8 cellular contexts compared by ENCODE assay signal in genomic region chr14:55731881-55732498, GRCh38.
DNase-seq lines count a peak whose midpoint lies in the region; ATAC-seq and TF ChIP-seq lines count a peak whose summit lies in the region.

No MANE protein-coding gene starts in this region.

- TF ChIP-seq POLR2A in IMR-90 (IDR thresholded peaks at IDR 0.05; ENCODE audit: low read depth, low read length) = no peak
- TF ChIP-seq POLR2A in tibial nerve (IDR thresholded peaks at IDR 0.05) = no peak

- no peaks in the 10 kb centered on the region for H3K9me3 Mint-ChIP-seq in CD8-positive, alpha-beta T cell

- H2AK5ac ChIP-seq in IMR-90 (ENCODE audit: low read depth, low read length) = no peak overlapping the region

- no peak overlapping the region for H3K4me3 ChIP-seq in CD8-positive, alpha-beta T cell (ENCODE audit: low read depth, low read length)
- no peak overlapping the region for H3K4me3 ChIP-seq in IMR-90 (ENCODE audit: insufficient read depth, low read depth, low read length)
- no peak overlapping the region for H3K4me3 ChIP-seq in cardiac fibroblast (replicated peaks in 1 of 2; ENCODE audit: low read depth in 2 of 2, low read length in 2 of 2)
- H3K4me3 ChIP-seq in tibial nerve = no peak overlapping the region

- WGBS in IMR-90 (ENCODE audit: extremely low coverage in 2 of 2, insufficient read length in 1 of 2), 2 experiments = no CpG with 5 or more reads among the region's 2 CpGs
- 18 to 21% methylated on average over 2 of the region's 2 CpGs for WGBS in tibial nerve, 2 donors

- no peak overlapping the region for H3K23ac ChIP-seq in IMR-90 (ENCODE audit: low read depth, low read length)

- dilution Hi-C loops in IMR-90 (cut with HindIII; ENCODE audit: low sequenced_read_pairs, unreplicated experiment) = no loop called here

- TF ChIP-seq RAD21 in IMR-90 (IDR thresholded peaks at IDR 0.05; ENCODE audit: low read length) = peak; percentile 72

- intact Hi-C loops in CD8-positive, alpha-beta T cell (cut with DNase I, micrococcal nuclease) = loop anchor here (1.0 to 10.0 kb wide), 4 partner anchors 423 to 742 kb away; no protein-coding TSS in a partner anchor
- intact Hi-C loops in IMR-90 (cut with micrococcal nuclease) = loop anchor here (1.0 to 10.0 kb wide), 5 partner anchors 273 to 740 kb away; partner anchors contain the start of gene PELI2

- no peak overlapping the region for H2AFZ ChIP-seq in IMR-90 (replicated peaks; ENCODE audit: low read length, poor library complexity)

- H2BK15ac ChIP-seq in IMR-90 (ENCODE audit: low read depth, low read length) = no peak overlapping the region

- TF ChIP-seq CTCF in CD8-positive, alpha-beta T cell (IDR thresholded peaks at IDR 0.05) = peak; percentile 65
- TF ChIP-seq CTCF in IMR-90 (conservative IDR thresholded peaks at IDR 0.05; ENCODE audit: low read depth, low read length) (peak; percentile 64), VCaP (conservative IDR thresholded peaks at IDR 0.05) (peak; percentile 73), cardiac fibroblast (IDR thresholded peaks at IDR 0.05; ENCODE audit: low read depth, low read length) (peak; percentile 71), tibial nerve (IDR thresholded peaks at IDR 0.05) (peak; percentile 20 to 57 (median 37))

- no peak overlapping the region for H2BK120ac ChIP-seq in IMR-90 (ENCODE audit: low read depth, low read length)

- H4K91ac ChIP-seq in IMR-90 (ENCODE audit: insufficient read depth, low read depth, low read length) = no peak overlapping the region

- no peaks in the 10 kb centered on the region for H3K27me3 ChIP-seq in CD8-positive, alpha-beta T cell (ENCODE audit: insufficient read depth, low read length)
- H3K27me3 ChIP-seq in IMR-90 (ENCODE audit: control insufficient read depth, insufficient read depth, low read length) (no peaks in the 10 kb centered on the region), tibial nerve (no peaks in the 10 kb centered on the region)

- no peaks in the 10 kb centered on the region for H3K27me3 Mint-ChIP-seq in CD8-positive, alpha-beta T cell (ENCODE audit: low read depth)

- H3K36me3 Mint-ChIP-seq in CD8-positive, alpha-beta T cell = no peaks in the 10 kb centered on the region

- H3K18ac ChIP-seq in IMR-90 (ENCODE audit: low read depth, low read length) = no peak overlapping the region

- no peak overlapping the region for H3K4me3 Mint-ChIP-seq in CD8-positive, alpha-beta T cell

- no peaks in the 10 kb centered on the region for H3K4me1 ChIP-seq in CD8-positive, alpha-beta T cell (ENCODE audit: insufficient read depth, low read length)
- H3K4me1 ChIP-seq in IMR-90 (ENCODE audit: control insufficient read depth, insufficient read depth, low read length) = no peaks in the 10 kb centered on the region
- no peaks in the 10 kb centered on the region for H3K4me1 ChIP-seq in tibial nerve

- no peaks in the 10 kb centered on the region for H3K36me3 ChIP-seq in CD8-positive, alpha-beta T cell (ENCODE audit: insufficient read depth, low read length)
- no peaks in the 10 kb centered on the region for H3K36me3 ChIP-seq in IMR-90 (ENCODE audit: control insufficient read depth, insufficient read depth, low read length)
- no peaks in the 10 kb centered on the region for H3K36me3 ChIP-seq in tibial nerve

- no peaks in the 10 kb centered on the region for H3K9me3 ChIP-seq in CD8-positive, alpha-beta T cell (ENCODE audit: low read length)
- H3K9me3 ChIP-seq in IMR-90 (ENCODE audit: control insufficient read depth, insufficient read depth, low read length) (peaks cover 2% of the 10 kb centered on the region), tibial nerve (peaks cover 0 to 14% (median 0%) of the 10 kb centered on the region in 4 donors)

- H2AK9ac ChIP-seq in IMR-90 (replicated peaks; ENCODE audit: low read depth, low read length, poor library complexity) = no peak overlapping the region

- in situ Hi-C loops in IMR-90 (cut with MboI; ENCODE audit: low sequenced_read_pairs) = no loop called here

- no peak overlapping the region for H3K4me2 ChIP-seq in IMR-90 (ENCODE audit: low read depth, low read length)

- H3K14ac ChIP-seq in IMR-90 (replicated peaks; ENCODE audit: low read depth, low read length) = no peak overlapping the region

- peak; percentile 18 to 61 (median 38) for DNase-seq in CD8-positive, alpha-beta T cell
- DNase-seq in IMR-90 (peak; percentile 24), cardiac fibroblast (ENCODE audit: low read depth in 2 of 2) (peak; percentile 57 to 64), mucosa of gallbladder (ENCODE audit: low spot score) (peak; percentile 52), tibial nerve (ENCODE audit: low spot score in 2 of 2) (peak; percentile 42 to 77)

- no peaks in the 10 kb centered on the region for H4K20me1 ChIP-seq in IMR-90 (ENCODE audit: insufficient read depth, low read length)

- no peak overlapping the region for H3K27ac ChIP-seq in CD8-positive, alpha-beta T cell (ENCODE audit: low read depth, low read length)
- H3K27ac ChIP-seq in IMR-90 (ENCODE audit: insufficient read depth, low read length) = no peak overlapping the region
- H3K27ac ChIP-seq in VCaP = peak overlapping the region; percentile 77
- H3K27ac ChIP-seq in tibial nerve = no peak overlapping the region

- no TSS peak for BruUV-seq in IMR-90 (replicated peaks; lab: Mats Ljungman, UMichigan)

- H3K9ac ChIP-seq in IMR-90 (ENCODE audit: low read depth, low read length) = no peak overlapping the region

- POLR2A ChIA-PET in CD8-positive, alpha-beta T cell (lab: Charles Lee) = interaction anchor here (1.4 kb wide), 1 partner anchor 611 kb away, joined by 3 read pairs; no protein-coding TSS in a partner anchor
- POLR2A ChIA-PET in IMR-90 (lab: Charles Lee; ENCODE audit: unreplicated experiment) = no interaction called here

- H2BK5ac ChIP-seq in IMR-90 (ENCODE audit: low read depth, low read length, poor library complexity, severe bottlenecking) = no peak overlapping the region

- H3K4me1 Mint-ChIP-seq in CD8-positive, alpha-beta T cell (ENCODE audit: low read depth) = no peaks in the 10 kb centered on the region

- H3K9me1 ChIP-seq in IMR-90 (ENCODE audit: insufficient read depth, low read length) = no peaks in the 10 kb centered on the region; the same call in 1 of the 2 replicates

- H4K5ac ChIP-seq in IMR-90 (ENCODE audit: low read depth, low read length) = no peak overlapping the region

- H2BK20ac ChIP-seq in IMR-90 (ENCODE audit: low read depth, low read length) = no peak overlapping the region

- TF ChIP-seq EP300 in tibial nerve (IDR thresholded peaks at IDR 0.05) = no peak

- no peak overlapping the region for H3K4ac ChIP-seq in IMR-90 (ENCODE audit: low read depth, low read length)

- H4K8ac ChIP-seq in IMR-90 (ENCODE audit: low read depth in 2 of 2, low read length in 2 of 2) = no peak overlapping the region

- no peak for ATAC-seq in CD8-positive, alpha-beta T cell
- ATAC-seq in IMR-90 (ENCODE audit: low read depth) (peak; percentile 66), GM21619 (IDR thresholded peaks at IDR 0.05; ENCODE audit: unreplicated experiment) (no peak), GM21367 (IDR thresholded peaks at IDR 0.05; ENCODE audit: unreplicated experiment) (no peak)

- no peak overlapping the region for H3K27ac Mint-ChIP-seq in CD8-positive, alpha-beta T cell

- H3K79me1 ChIP-seq in IMR-90 (ENCODE audit: low read depth in 1 of 2, low read length in 2 of 2) = no peaks in the 10 kb centered on the region

- CTCF ChIA-PET in CD8-positive, alpha-beta T cell (lab: Charles Lee) = interaction anchor here (0.8 to 4.8 kb wide), 15 partner anchors 8 to 743 kb away, joined by 3 to 50 read pairs (median 4); no protein-coding TSS in a partner anchor
- CTCF ChIA-PET in IMR-90 (lab: Yijun Ruan, JAX) = interaction anchor here (0.6 to 1.6 kb wide), 8 partner anchors 9 to 739 kb away, joined by 3 to 9 read pairs (median 4); no protein-coding TSS in a partner anchor

- H3K56ac ChIP-seq in IMR-90 (ENCODE audit: extremely low read depth, insufficient read depth, low read length) = no peak overlapping the region

TF ChIP-seq in IMR-90, 13 proteins besides CTCF, POLR2A, EP300 and RAD21:
- TF ChIP-seq MAFK (IDR thresholded peaks at IDR 0.05; ENCODE audit: low read depth, low read length) = no peak
- TF ChIP-seq SMC3 (IDR thresholded peaks at IDR 0.05; ENCODE audit: low read depth, low read length) = peak; percentile 61
- TF ChIP-seq CEBPB (IDR thresholded peaks at IDR 0.05; ENCODE audit: low read depth, low read length) = no peak
TF ChIP-seq in IMR-90: peak in this region for 1.
